9 cellular contexts compared by ENCODE assay signal in genomic region chr12:131773582-131774221, GRCh38. TPM values are rescaled to one million over a fixed set of nuclear protein-coding genes. Genes with fewer than 3 reads are reported as not detected.
DNase-seq lines count a peak whose midpoint lies in the region; ATAC-seq and TF ChIP-seq lines count a peak whose summit lies in the region.
"Had no signal": no experiment of that assay in that cellular context is flagged by ENCODE, and none has a peak within 500 bp of the region (broad histone marks: within the 10 kb centered on the region; RNA-seq: fewer than 3 reads in every experiment).

No MANE protein-coding gene starts in this region.

- H4K20me1 ChIP-seq in DND-41 (ENCODE audit: insufficient read depth, low read length), result peaks cover 17% of the 10 kb centered on the region

- H3K4me1 Mint-ChIP-seq in activated naive CD8-positive, alpha-beta T cell (ENCODE audit: low read depth), result peaks cover 24% of the 10 kb centered on the region

- ATAC-seq in DND-41 (ENCODE audit: insufficient read depth, low read depth) (peak; percentile 89), HG03108 (IDR thresholded peaks at IDR 0.05; ENCODE audit: unreplicated experiment) (peak; percentile 68)

- no peak overlapping the region for H3K4me3 ChIP-seq in DND-41 (ENCODE audit: low read depth in 1 of 2, low read length in 2 of 2)

- no peaks in the 10 kb centered on the region for H3K27me3 Mint-ChIP-seq in activated naive CD8-positive, alpha-beta T cell

- H3K36me3 ChIP-seq in DND-41 (ENCODE audit: insufficient read depth, low read length), result peaks cover 89% of the 10 kb centered on the region

- no peaks in the 10 kb centered on the region for H3K4me1 ChIP-seq in DND-41 (ENCODE audit: insufficient read depth, low read length)

- no peaks in the 10 kb centered on the region for H3K27me3 ChIP-seq in DND-41 (ENCODE audit: insufficient read depth, low read length, poor library complexity)
- H3K27me3 ChIP-seq: neutrophil had no signal

- H3K36me3 Mint-ChIP-seq in activated naive CD8-positive, alpha-beta T cell, result peaks cover 6% of the 10 kb centered on the region

- no peaks in the 10 kb centered on the region for H3K9me3 ChIP-seq in DND-41 (ENCODE audit: insufficient read depth, low read length, severe bottlenecking)
- H3K9me3 ChIP-seq: neutrophil had no signal

- no peak overlapping the region for H3K4me3 Mint-ChIP-seq in activated naive CD8-positive, alpha-beta T cell

- no peaks in the 10 kb centered on the region for H3K9me3 Mint-ChIP-seq in activated naive CD8-positive, alpha-beta T cell (ENCODE audit: low read depth)

- H3K79me2 ChIP-seq in DND-41 (ENCODE audit: insufficient read depth, low read length), result peaks cover 10% of the 10 kb centered on the region; the same call in 1 of the 2 replicates

- no peak overlapping the region for H3K4me2 ChIP-seq in DND-41 (ENCODE audit: insufficient read depth, low read length)

- H2AFZ ChIP-seq in DND-41 (ENCODE audit: low read depth, low read length), result no peak overlapping the region

- DNase-seq in DND-41 (peak; percentile 63), GM19240 (ENCODE audit: insufficient read length, low spot score) (peak; percentile 60), NCI-H187 treated with DMSO at 0.1 percent for 48 hours (lab: John Stamatoyannopoulos, UW) (no peak), NCI-H2196 treated with DMSO at 0.1 percent for 48 hours (lab: John Stamatoyannopoulos, UW; ENCODE audit: unreplicated experiment) (no peak), NCI-H748 treated with DMSO at 0.1 percent for 48 hours (lab: John Stamatoyannopoulos, UW) (no peak), mesenteric fat pad (ENCODE audit: low spot score) (no peak)

- no peak for TF ChIP-seq CTCF in DND-41 (IDR thresholded peaks at IDR 0.05; ENCODE audit: borderline replicate concordance, extremely low read depth, low read length, poor library complexity, severe bottlenecking)

- peak overlapping the region; percentile 84 for H3K27ac Mint-ChIP-seq in activated naive CD8-positive, alpha-beta T cell

- no peak overlapping the region for H3K9ac ChIP-seq in DND-41 (ENCODE audit: low read depth, low read length)

- 0 out of 2 replicates have a peak overlapping the region, but pooled peaks have one; percentile 32 for H3K27ac ChIP-seq in DND-41 (ENCODE audit: low read length)
- H3K27ac ChIP-seq: neutrophil had no signal

RNA-seq across cellular contexts. Expression of gene MMP17, which starts 54.5 kb away (rescaled TPM):
- 4.7 TPM for total RNA-seq in mesenteric fat pad

Comparison
In these comparisons a context has a peak if more than half of its experiments do, and no peak if none do; other contexts are left out.
1. DNase-seq: peak in DND-41 (single experiment) and GM19240 (single experiment); none in NCI-H187 treated with DMSO at 0.1 percent for 48 hours (single experiment), NCI-H2196 treated with DMSO at 0.1 percent for 48 hours (single experiment), NCI-H748 treated with DMSO at 0.1 percent for 48 hours (single experiment) and mesenteric fat pad (single experiment).